16 cellular contexts compared by ENCODE assay signal in genomic region chr17:44297975-44298374, GRCh38. TPM values are rescaled to one million over a fixed set of nuclear protein-coding genes. Genes with fewer than 3 reads are reported as not detected.
DNase-seq lines count a peak whose midpoint lies in the region; ATAC-seq, FAIRE-seq and TF ChIP-seq lines count a peak whose summit lies in the region.
"Had no signal": no experiment of that assay in that cellular context is flagged by ENCODE, and none has a peak within 500 bp of the region (broad histone marks: within the 10 kb centered on the region; RNA-seq: fewer than 3 reads in every experiment).

No MANE protein-coding gene starts in this region.

- H3K27ac Mint-ChIP-seq in GM23338, result peak overlapping the region; percentile 54; the same call in 1 of the 2 replicates
- H3K27ac Mint-ChIP-seq: CD4-positive, CD25-positive, alpha-beta regulatory T cell had no signal

- FAIRE-seq in H1 (lab: Jason Lieb, UNC) (no peak), keratinocyte (lab: Jason Lieb, UNC) (peak; percentile 93)
- FAIRE-seq: GM19239, H54 had no signal

- no peak overlapping the region; the same call in 1 of the 2 replicates for H4K8ac ChIP-seq in H1 (ENCODE audit: extremely low read depth, insufficient read depth, low read length)

- H2BK5ac ChIP-seq in H1 (ENCODE audit: low read depth, low read length), result no peak overlapping the region

- peaks cover 3% of the 10 kb centered on the region for H3K27me3 Mint-ChIP-seq in GM23338 (ENCODE audit: insufficient read depth, low read depth, poor library complexity)

- no peak for DNase-seq in GM23338 (ENCODE audit: low spot score)
- no peak for DNase-seq in RWPE2 (ENCODE audit: low spot score)
- no peak for DNase-seq in H1 (ENCODE audit: low read depth in 1 of 2, low spot score in 2 of 2)
- peak; percentile 50 for DNase-seq in keratinocyte (ENCODE audit: low read depth, low spot score)
- no peak for DNase-seq in stimulated activated CD4-positive, alpha-beta T cell treated with anti-CD3 and anti-CD28 coated beads, Interleukin-2, amount 100 ng/mL, for 24 hours
- no peak for DNase-seq in NCI-H146 treated with DMSO at 0.1 percent for 48 hours (lab: John Stamatoyannopoulos, UW; ENCODE audit: unreplicated experiment)
- DNase-seq: ACHN; CD4-positive, CD25-positive, alpha-beta regulatory T cell; DMS53; GF-D8 had no signal

- no peak for TF ChIP-seq POLR2A in H1 (IDR thresholded peaks at IDR 0.05; ENCODE audit: control extremely low read depth in 1 of 2, low read depth in 2 of 2, low read length in 2 of 2)

- no peak overlapping the region for H3K4ac ChIP-seq in H1 (replicated peaks; ENCODE audit: insufficient read length, low read depth, low read length)

- H3K4me2 ChIP-seq in GM23338, result no peak overlapping the region
- no peak overlapping the region for H3K4me2 ChIP-seq in H1 (ENCODE audit: insufficient read depth in 1 of 2, low read depth in 2 of 2, low read length in 2 of 2)
- peak overlapping the region; percentile 52 for H3K4me2 ChIP-seq in keratinocyte (ENCODE audit: control insufficient read depth, extremely low read depth, insufficient read depth, low read depth, low read length)
- H3K4me2 ChIP-seq: BLaER1 treated with 17β-estradiol and CSF1 and Interleukin-3, amounts not matched to agents 10 nM and 100 nM had no signal

- no peak overlapping the region for H2BK120ac ChIP-seq in H1 (replicated peaks; ENCODE audit: low read depth, low read length)

- no peak overlapping the region for H3K56ac ChIP-seq in H1 (replicated peaks; ENCODE audit: insufficient read length, low read depth, low read length)

- no peak overlapping the region for H3K27ac ChIP-seq in GM23338 (ENCODE audit: low read depth)
- H3K27ac ChIP-seq in RWPE2 (ENCODE audit: poor library complexity, severe bottlenecking), result no peak overlapping the region
- no peak overlapping the region for H3K27ac ChIP-seq in H1 (ENCODE audit: low read depth, low read length)
- no peak overlapping the region for H3K27ac ChIP-seq in keratinocyte (ENCODE audit: control insufficient read depth, insufficient read depth, low read length)
- H3K27ac ChIP-seq: BLaER1 treated with 17β-estradiol and CSF1 and Interleukin-3, amounts not matched to agents 10 nM and 100 nM had no signal

- no peaks in the 10 kb centered on the region for H3K79me1 ChIP-seq in H1 (ENCODE audit: low read depth, low read length)

- H3K36me3 ChIP-seq in GM23338 (ENCODE audit: insufficient read depth), result no peaks in the 10 kb centered on the region
- no peaks in the 10 kb centered on the region for H3K36me3 ChIP-seq in RWPE2 (ENCODE audit: low read depth)
- H3K36me3 ChIP-seq in H1 (ENCODE audit: control insufficient read depth in 2 of 4, insufficient read depth in 4 of 4, low read length in 3 of 4), result no peaks in the 10 kb centered on the region
- H3K36me3 ChIP-seq in keratinocyte (ENCODE audit: control insufficient read depth in 2 of 2, extremely low read depth in 1 of 2, insufficient read depth in 2 of 2, low read length in 2 of 2), result peaks cover 0 to 1% of the 10 kb centered on the region in 2 experiments
- H3K36me3 ChIP-seq: BLaER1 treated with 17β-estradiol and CSF1 and Interleukin-3, amounts not matched to agents 10 nM and 100 nM had no signal

- H3K9me2 ChIP-seq in GM23338 (ENCODE audit: insufficient read depth), result no peaks in the 10 kb centered on the region

- H2BK15ac ChIP-seq in H1 (ENCODE audit: low read length), result 0 out of 2 replicates have a peak overlapping the region, but pooled peaks have one; percentile 1

- no peak overlapping the region for H3K4me3 Mint-ChIP-seq in GM23338
- H3K4me3 Mint-ChIP-seq: CD4-positive, CD25-positive, alpha-beta regulatory T cell had no signal

- H3K23ac ChIP-seq in H1 (ENCODE audit: insufficient read length), result no peak overlapping the region

- no peaks in the 10 kb centered on the region for H3K9me1 ChIP-seq in keratinocyte (ENCODE audit: control insufficient read depth, extremely low read depth, insufficient read depth, low read length)

- H3K9ac ChIP-seq in H1 (replicated peaks in 1 of 4; ENCODE audit: extremely low read depth in 1 of 4, low read depth in 3 of 4, low read length in 3 of 4) (no peak overlapping the region), keratinocyte (ENCODE audit: control insufficient read depth, extremely low read depth, insufficient read depth, low read length) (no peak overlapping the region)
- H3K9ac ChIP-seq: BLaER1 treated with 17β-estradiol and CSF1 and Interleukin-3, amounts not matched to agents 10 nM and 100 nM had no signal

- ATAC-seq in GM23338 (peak; percentile 44; the same call in 1 of the 3 replicates), RWPE2 (ENCODE audit: low read depth) (peak; percentile 60; the same call in 2 of the 3 replicates), HG02970 (IDR thresholded peaks at IDR 0.05; ENCODE audit: low FRiP score, unreplicated experiment) (no peak)
- ATAC-seq: HCT116 had no signal

- no peaks in the 10 kb centered on the region for H3K36me3 Mint-ChIP-seq in GM23338 (ENCODE audit: low read depth)
- H3K36me3 Mint-ChIP-seq: CD4-positive, CD25-positive, alpha-beta regulatory T cell had no signal

- no peak overlapping the region for H2BK20ac ChIP-seq in H1 (ENCODE audit: low read length)

- no peak for TF ChIP-seq RAD21 in H1 (IDR thresholded peaks at IDR 0.05 in 1 of 2, conservative IDR thresholded peaks at IDR 0.05 in 1 of 2; ENCODE audit: low read depth in 2 of 2, low read length in 2 of 2)

- H3K18ac ChIP-seq in H1 (ENCODE audit: extremely low read depth, low read length), result no peak overlapping the region

- H2AK5ac ChIP-seq in H1 (ENCODE audit: low read depth, low read length), result no peak overlapping the region

- no peak overlapping the region for H2AFZ ChIP-seq in GM23338
- no peak overlapping the region for H2AFZ ChIP-seq in H1 (ENCODE audit: low read length)
- no peak overlapping the region for H2AFZ ChIP-seq in keratinocyte (ENCODE audit: control insufficient read depth, low read length)

- H4K5ac ChIP-seq in H1 (ENCODE audit: insufficient read length, low read depth, low read length), result no peak overlapping the region

- TF ChIP-seq CTCF in GM23338 (conservative IDR thresholded peaks at IDR 0.05; ENCODE audit: low read depth in 2 of 2), result no peak
- no peak for TF ChIP-seq CTCF in RWPE2 (IDR thresholded peaks at IDR 0.05; ENCODE audit: poor library complexity, severe bottlenecking)
- no peak for TF ChIP-seq CTCF in H1 (IDR thresholded peaks at IDR 0.05; ENCODE audit: control extremely low read depth in 1 of 3, insufficient read depth in 1 of 3, low read depth in 1 of 3, low read length in 3 of 3)
- TF ChIP-seq CTCF in keratinocyte (optimal IDR thresholded peaks at IDR 0.05 in 1 of 3, IDR thresholded peaks at IDR 0.05 in 1 of 3, conservative IDR thresholded peaks at IDR 0.05 in 1 of 3; ENCODE audit: extremely low read depth in 1 of 3, insufficient read depth in 2 of 3, low read length in 3 of 3), result no peak

- H3K4me1 ChIP-seq in GM23338 (ENCODE audit: insufficient read depth) (no peaks in the 10 kb centered on the region), RWPE2 (ENCODE audit: insufficient read depth, poor library complexity, severe bottlenecking) (no peaks in the 10 kb centered on the region), H1 (replicated peaks in 1 of 4; ENCODE audit: control insufficient read depth in 3 of 4, insufficient read depth in 4 of 4, low read length in 3 of 4) (no peaks in the 10 kb centered on the region), keratinocyte (ENCODE audit: control insufficient read depth, extremely low read depth, insufficient read depth, low read length) (peaks cover 14% of the 10 kb centered on the region)
- H3K4me1 ChIP-seq: BLaER1 treated with 17β-estradiol and CSF1 and Interleukin-3, amounts not matched to agents 10 nM and 100 nM had no signal

- 78% methylated on average over 3 of the region's 3 CpGs; no CpG with 5 or more reads in 1 of the 2 experiments for WGBS in H1 (ENCODE audit: extremely low coverage in 1 of 2, insufficient coverage in 1 of 2, insufficient read length in 1 of 2, insufficient replicate concordance in 2 of 2, low coverage in 1 of 2, low lambda C conversion rate in 2 of 2, missing lambda C conversion rate in 1 of 2), 2 experiments

- no peak overlapping the region for H3K4me3 ChIP-seq in GM23338
- H3K4me3 ChIP-seq in RWPE2 (ENCODE audit: severe bottlenecking), result no peak overlapping the region
- no peak overlapping the region for H3K4me3 ChIP-seq in H1 (ENCODE audit: extremely low read depth in 1 of 4, insufficient read depth in 2 of 4, low read depth in 3 of 4, low read length in 4 of 4)
- H3K4me3 ChIP-seq in keratinocyte (ENCODE audit: control insufficient read depth in 2 of 3, extremely low read depth in 1 of 3, insufficient read depth in 2 of 3, low read depth in 1 of 3, low read length in 3 of 3), result no peak overlapping the region
- H3K4me3 ChIP-seq: BLaER1 treated with 17β-estradiol and CSF1 and Interleukin-3, amounts not matched to agents 10 nM and 100 nM had no signal

- CTCF ChIA-PET in H1 (lab: Charles Lee; ENCODE audit: partially characterized antibody), result interaction anchor here (1.2 kb wide), 1 partner anchor 37 kb away, joined by 7 read pairs; no protein-coding TSS in a partner anchor

- H2BK12ac ChIP-seq in H1 (ENCODE audit: low read depth, low read length), result no peak overlapping the region

- no peaks in the 10 kb centered on the region for H3K23me2 ChIP-seq in H1 (ENCODE audit: low read depth, low read length)

- H3K14ac ChIP-seq in H1 (ENCODE audit: insufficient read length), result no peak overlapping the region

- no peaks in the 10 kb centered on the region for H4K20me1 ChIP-seq in GM23338 (replicated peaks; ENCODE audit: insufficient read depth)
- no peaks in the 10 kb centered on the region for H4K20me1 ChIP-seq in H1 (replicated peaks in 1 of 2; ENCODE audit: control insufficient read depth in 1 of 2, insufficient read depth in 2 of 2, low read length in 2 of 2)
- no peaks in the 10 kb centered on the region for H4K20me1 ChIP-seq in keratinocyte (ENCODE audit: control insufficient read depth, extremely low read depth, insufficient read depth, low read length)
- H4K20me1 ChIP-seq: BLaER1 treated with 17β-estradiol and CSF1 and Interleukin-3, amounts not matched to agents 10 nM and 100 nM had no signal

- POLR2A ChIA-PET in H1 (lab: Charles Lee; ENCODE audit: partially characterized antibody), result interaction anchor here (0.6 to 1.6 kb wide), 2 partner anchors 13 to 380 kb away, joined by 3 read pairs; no protein-coding TSS in a partner anchor

- H3K9me3 ChIP-seq in RWPE2 (ENCODE audit: severe bottlenecking) (no peaks in the 10 kb centered on the region), H1 (ENCODE audit: insufficient read depth in 2 of 2, low read depth in 1 of 2, low read length in 1 of 2) (no peaks in the 10 kb centered on the region), keratinocyte (ENCODE audit: control insufficient read depth, low read depth, low read length) (no peaks in the 10 kb centered on the region)
- H3K9me3 ChIP-seq: BLaER1 treated with 17β-estradiol and CSF1 and Interleukin-3, amounts not matched to agents 10 nM and 100 nM had no signal

- dilution Hi-C loops in keratinocyte (cut with MboI; ENCODE audit: extremely low pct_ligation_motif_present, low sequenced_read_pairs), result no loop called here

- H3K27me3 ChIP-seq in GM23338 (ENCODE audit: insufficient read depth), result no peaks in the 10 kb centered on the region
- no peaks in the 10 kb centered on the region for H3K27me3 ChIP-seq in RWPE2 (ENCODE audit: insufficient read depth, poor library complexity, severe bottlenecking)
- no peaks in the 10 kb centered on the region for H3K27me3 ChIP-seq in H1 (replicated peaks in 1 of 4; ENCODE audit: control insufficient read depth in 3 of 4, extremely low read depth in 1 of 4, insufficient read depth in 3 of 4, low read length in 3 of 4)
- no peaks in the 10 kb centered on the region for H3K27me3 ChIP-seq in keratinocyte (ENCODE audit: control insufficient read depth, extremely low read depth, insufficient read depth, low read length)
- H3K27me3 ChIP-seq: BLaER1 treated with 17β-estradiol and CSF1 and Interleukin-3, amounts not matched to agents 10 nM and 100 nM had no signal

- H3F3A ChIP-seq in GM23338 (replicated peaks; ENCODE audit: low read depth), result no peaks in the 10 kb centered on the region

- H4K91ac ChIP-seq in H1 (replicated peaks; ENCODE audit: insufficient read length, low read length), result no peak overlapping the region

- no peak for TF ChIP-seq EP300 in H1 (IDR thresholded peaks at IDR 0.05; ENCODE audit: borderline replicate concordance in 1 of 2, low read depth in 2 of 2, low read length in 2 of 2)

- no peaks in the 10 kb centered on the region for H3K79me2 ChIP-seq in GM23338 (replicated peaks; ENCODE audit: insufficient read depth)
- no peaks in the 10 kb centered on the region for H3K79me2 ChIP-seq in H1 (ENCODE audit: control insufficient read depth in 1 of 2, insufficient read depth in 2 of 2, low read length in 2 of 2)
- no peaks in the 10 kb centered on the region for H3K79me2 ChIP-seq in keratinocyte (ENCODE audit: control insufficient read depth, insufficient read depth, low read length)

- H3K4me1 Mint-ChIP-seq in GM23338, result peaks cover 4% of the 10 kb centered on the region; the same call in 2 of the 3 replicates

- no peaks in the 10 kb centered on the region for H3K9me3 Mint-ChIP-seq in GM23338
- H3K9me3 Mint-ChIP-seq: CD4-positive, CD25-positive, alpha-beta regulatory T cell had no signal

RNA-seq across cellular contexts. Expression of gene RUNDC3A, which starts 10.4 kb away (rescaled TPM):
- total RNA-seq in GM23338 (2014; rRNA removed; shearing (Covaris generic)), result 4.0 and 5.5 TPM in 2 replicates
- polyA plus RNA-seq in GM23338 (2016; fragmentation: Nextera tagmentation; extraction: Ambion mirVana) (3.7 and 6.3 TPM in 2 replicates), H1 (2011; rRNA removed) (13.8 and 15.6 TPM in 2 replicates), keratinocyte (1.1 to 3.7 TPM (median 1.6 TPM) in 3 replicates)
- 6.1 and 6.4 TPM in 2 replicates for total RNA-seq in H1 (2021; fragmentation: NEBNext Ultra II Directional; extraction: Animal tissue kit (Norgen Biotek cat#: 25700))
- 11.9 TPM for polyA plus RNA-seq in H1 (2011; cell fraction: cytosol; rRNA removed)
- polyA plus RNA-seq in H1 (2011; cell fraction: nucleus; rRNA removed), result 23.7 TPM
- 4.5 to 8.2 TPM (median 6.2 TPM) in 4 replicates for polyA plus RNA-seq in H1 (2012, experiment 1 of 2)
- polyA plus RNA-seq in H1 (2012, experiment 2 of 2), result 5.1 TPM
- 4.7 TPM for polyA plus RNA-seq in H1 (2013, experiment 1 of 2)
- 4.5 TPM for polyA plus RNA-seq in H1 (2013, experiment 2 of 2)
- polyA minus RNA-seq in H1 (2011; rRNA and poly(A)+ RNA removed), result 3.8 and 4.3 TPM in 2 replicates
- 6.8 TPM for polyA minus RNA-seq in H1 (2011; cell fraction: cytosol; rRNA and poly(A)+ RNA removed)
- 3.4 TPM for polyA minus RNA-seq in H1 (2011; cell fraction: nucleus; rRNA and poly(A)+ RNA removed)
- polyA plus RNA-seq in keratinocyte (2011; ENCODE audit: low read depth), result 6.9 TPM
- polyA plus RNA-seq in keratinocyte (2011; cell fraction: cytosol; rRNA removed), result 2.1 and 4.2 TPM in 2 replicates
- 7.4 and 9.3 TPM in 2 replicates for polyA plus RNA-seq in keratinocyte (2011; cell fraction: nucleus; rRNA removed)
- 1.1 and 13.2 TPM in 2 replicates for polyA plus RNA-seq in keratinocyte (2012; ENCODE audit: low replicate concordance)
- 1.6 to 3.3 TPM (median 2.2 TPM) in 3 replicates for polyA minus RNA-seq in keratinocyte
- polyA minus RNA-seq in keratinocyte (2011; cell fraction: cytosol; rRNA and poly(A)+ RNA removed), result 3.3 TPM
- 2.4 and 2.7 TPM in 2 replicates for polyA minus RNA-seq in keratinocyte (2011; cell fraction: nucleus; rRNA and poly(A)+ RNA removed)
- total RNA-seq: A172 had no signal

RNA-seq across cellular contexts. Expression of gene SLC25A39, which starts 26.6 kb away (rescaled TPM):
- 157 and 184 TPM in 2 replicates for total RNA-seq in GM23338 (2014; rRNA removed; shearing (Covaris generic))
- polyA plus RNA-seq in GM23338 (2016; fragmentation: Nextera tagmentation; extraction: Ambion mirVana) (202 and 215 TPM in 2 replicates), H1 (2011; rRNA removed) (291 and 408 TPM in 2 replicates), keratinocyte (108 to 170 TPM (median 149 TPM) in 3 replicates)
- 189 and 200 TPM in 2 replicates for total RNA-seq in H1 (2021; fragmentation: NEBNext Ultra II Directional; extraction: Animal tissue kit (Norgen Biotek cat#: 25700))
- 282 TPM for polyA plus RNA-seq in H1 (2011; cell fraction: cytosol; rRNA removed)
- polyA plus RNA-seq in H1 (2011; cell fraction: nucleus; rRNA removed), result 575 TPM
- polyA plus RNA-seq in H1 (2012, experiment 1 of 2), result 156 to 250 TPM (median 229 TPM) in 4 replicates
- 230 TPM for polyA plus RNA-seq in H1 (2012, experiment 2 of 2)
- 181 TPM for polyA plus RNA-seq in H1 (2013, experiment 1 of 2)
- polyA plus RNA-seq in H1 (2013, experiment 2 of 2), result 173 TPM
- polyA minus RNA-seq in H1 (2011; rRNA and poly(A)+ RNA removed), result 74.8 and 88.3 TPM in 2 replicates
- polyA minus RNA-seq in H1 (2011; cell fraction: cytosol; rRNA and poly(A)+ RNA removed), result 85.4 TPM
- polyA minus RNA-seq in H1 (2011; cell fraction: nucleus; rRNA and poly(A)+ RNA removed), result 119 TPM
- polyA plus RNA-seq in keratinocyte (2011; ENCODE audit: low read depth), result 47.7 TPM
- 86.8 and 178 TPM in 2 replicates for polyA plus RNA-seq in keratinocyte (2011; cell fraction: cytosol; rRNA removed)
- polyA plus RNA-seq in keratinocyte (2011; cell fraction: nucleus; rRNA removed), result 160 and 203 TPM in 2 replicates
- polyA plus RNA-seq in keratinocyte (2012; ENCODE audit: low replicate concordance), result 183 and 186 TPM in 2 replicates
- polyA minus RNA-seq in keratinocyte, result 72.4 to 219 TPM (median 104 TPM) in 3 replicates
- polyA minus RNA-seq in keratinocyte (2011; cell fraction: cytosol; rRNA and poly(A)+ RNA removed), result 169 TPM
- 47.5 and 57.8 TPM in 2 replicates for polyA minus RNA-seq in keratinocyte (2011; cell fraction: nucleus; rRNA and poly(A)+ RNA removed)

RNA-seq across cellular contexts. Expression of gene SLC4A1, which starts 30.0 kb away (rescaled TPM):
- total RNA-seq in GM23338 (2014; rRNA removed; shearing (Covaris generic)), result not detected in 2 replicates
- not detected in 2 replicates for polyA plus RNA-seq in GM23338 (2016; fragmentation: Nextera tagmentation; extraction: Ambion mirVana)
- 0.08 TPM in 1 of 2 replicates, not detected in the other for total RNA-seq in H1 (2021; fragmentation: NEBNext Ultra II Directional; extraction: Animal tissue kit (Norgen Biotek cat#: 25700))
- polyA plus RNA-seq in H1 (2011; rRNA removed), result 0.08 and 0.09 TPM in 2 replicates
- 0.09 TPM for polyA plus RNA-seq in H1 (2011; cell fraction: cytosol; rRNA removed)
- 0.30 TPM for polyA plus RNA-seq in H1 (2011; cell fraction: nucleus; rRNA removed)
- 0.04 to 0.18 TPM (median 0.17 TPM) in 3 of 4 replicates, not detected in the other for polyA plus RNA-seq in H1 (2012, experiment 1 of 2)
- not detected for polyA plus RNA-seq in H1 (2012, experiment 2 of 2)
- 0.02 TPM for polyA plus RNA-seq in H1 (2013, experiment 1 of 2)
- polyA plus RNA-seq in H1 (2013, experiment 2 of 2), result 0.04 TPM
- not detected in 2 replicates for polyA minus RNA-seq in H1 (2011; rRNA and poly(A)+ RNA removed)
- not detected for polyA minus RNA-seq in H1 (2011; cell fraction: cytosol; rRNA and poly(A)+ RNA removed)
- polyA minus RNA-seq in H1 (2011; cell fraction: nucleus; rRNA and poly(A)+ RNA removed), result not detected
- polyA plus RNA-seq in keratinocyte, result 0.06 TPM in 1 of 3 replicates, not detected in the others
- not detected for polyA plus RNA-seq in keratinocyte (2011; ENCODE audit: low read depth)
- not detected in 2 replicates for polyA plus RNA-seq in keratinocyte (2011; cell fraction: cytosol; rRNA removed)
- not detected in 2 replicates for polyA plus RNA-seq in keratinocyte (2011; cell fraction: nucleus; rRNA removed)
- not detected in 2 replicates for polyA plus RNA-seq in keratinocyte (2012; ENCODE audit: low replicate concordance)
- not detected in 3 replicates for polyA minus RNA-seq in keratinocyte
- polyA minus RNA-seq in keratinocyte (2011; cell fraction: cytosol; rRNA and poly(A)+ RNA removed), result not detected
- not detected in 2 replicates for polyA minus RNA-seq in keratinocyte (2011; cell fraction: nucleus; rRNA and poly(A)+ RNA removed)
- total RNA-seq: A172; CD4-positive, CD25-positive, alpha-beta regulatory T cell had no signal
- polyA plus RNA-seq: CD4-positive, CD25-positive, alpha-beta regulatory T cell had no signal

RNA-seq across cellular contexts. Expression of gene GRN, which starts 47.1 kb away (rescaled TPM):
- total RNA-seq in GM23338 (2014; rRNA removed; shearing (Covaris generic)), result 193 and 216 TPM in 2 replicates
- polyA plus RNA-seq in GM23338 (2016; fragmentation: Nextera tagmentation; extraction: Ambion mirVana) (101 and 122 TPM in 2 replicates), H1 (2011; rRNA removed) (387 and 526 TPM in 2 replicates), keratinocyte (179 to 316 TPM (median 274 TPM) in 3 replicates)
- total RNA-seq in H1 (2021; fragmentation: NEBNext Ultra II Directional; extraction: Animal tissue kit (Norgen Biotek cat#: 25700)), result 108 and 117 TPM in 2 replicates
- polyA plus RNA-seq in H1 (2011; cell fraction: cytosol; rRNA removed), result 143 TPM
- polyA plus RNA-seq in H1 (2011; cell fraction: nucleus; rRNA removed), result 360 TPM
- polyA plus RNA-seq in H1 (2012, experiment 1 of 2), result 137 to 183 TPM (median 169 TPM) in 4 replicates
- polyA plus RNA-seq in H1 (2012, experiment 2 of 2), result 165 TPM
- 258 TPM for polyA plus RNA-seq in H1 (2013, experiment 1 of 2)
- polyA plus RNA-seq in H1 (2013, experiment 2 of 2), result 236 TPM
- 66.1 and 115 TPM in 2 replicates for polyA minus RNA-seq in H1 (2011; rRNA and poly(A)+ RNA removed)
- 135 TPM for polyA minus RNA-seq in H1 (2011; cell fraction: cytosol; rRNA and poly(A)+ RNA removed)
- polyA minus RNA-seq in H1 (2011; cell fraction: nucleus; rRNA and poly(A)+ RNA removed), result 88.4 TPM
- polyA plus RNA-seq in keratinocyte (2011; ENCODE audit: low read depth), result 101 TPM
- polyA plus RNA-seq in keratinocyte (2011; cell fraction: cytosol; rRNA removed), result 328 and 700 TPM in 2 replicates
- polyA plus RNA-seq in keratinocyte (2011; cell fraction: nucleus; rRNA removed), result 1,175 and 2,003 TPM in 2 replicates
- 414 and 541 TPM in 2 replicates for polyA plus RNA-seq in keratinocyte (2012; ENCODE audit: low replicate concordance)
- polyA minus RNA-seq in keratinocyte, result 269 to 862 TPM (median 302 TPM) in 3 replicates
- 973 TPM for polyA minus RNA-seq in keratinocyte (2011; cell fraction: cytosol; rRNA and poly(A)+ RNA removed)
- 1,084 and 1,350 TPM in 2 replicates for polyA minus RNA-seq in keratinocyte (2011; cell fraction: nucleus; rRNA and poly(A)+ RNA removed)
